In genomic region chr3:53222183-53222901, GRCh38 we compare ENCODE assay signal across 1 cellular context.
TF ChIP-seq lines count a peak whose summit lies in the region.

No MANE protein-coding gene starts in this region.

TF ChIP-seq in IMR-90, 13 proteins besides CTCF, POLR2A, EP300 and RAD21 (continued from another document):
- no peak for TF ChIP-seq RCOR1 (IDR thresholded peaks at IDR 0.05; ENCODE audit: insufficient replicate concordance, low read length)
